ENCODE assay signal across 28 cellular contexts in the genomic region with DNA sequence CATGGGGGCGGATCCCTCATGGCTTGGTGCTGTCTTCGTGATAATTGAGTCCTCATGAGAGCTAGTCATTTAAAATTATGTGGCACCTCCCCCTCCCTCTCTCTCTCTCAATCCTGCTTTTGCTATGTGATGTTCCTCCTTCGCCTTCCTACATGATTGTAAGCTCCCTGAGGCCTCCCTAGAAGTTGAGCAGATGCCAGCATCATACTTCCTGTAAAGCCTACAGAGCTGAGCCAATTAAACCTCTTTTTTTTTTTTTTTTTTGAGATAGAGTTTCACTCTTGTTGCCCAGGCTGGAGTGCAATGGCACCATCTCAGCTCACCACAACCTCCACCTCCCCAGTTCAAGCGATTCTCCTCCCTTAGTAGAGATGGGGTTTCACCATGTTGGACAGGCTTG. TPM values are rescaled to one million over a fixed set of nuclear protein-coding genes. Genes with fewer than 3 reads are reported as not detected.
DNase-seq lines count a peak whose midpoint lies in the region; FAIRE-seq and TF ChIP-seq lines count a peak whose summit lies in the region.
"Had no signal": no experiment of that assay in that cellular context is flagged by ENCODE, and none has a peak within 500 bp of the region (broad histone marks: within the 10 kb centered on the region; RNA-seq: fewer than 3 reads in every experiment).

No MANE protein-coding gene starts in this region.

- H3K23ac ChIP-seq in H1 (ENCODE audit: insufficient read length), result no peak overlapping the region

- no peaks in the 10 kb centered on the region for H3K36me3 Mint-ChIP-seq in nephron (ENCODE audit: low read depth)
- H3K36me3 Mint-ChIP-seq: CD14-positive monocyte; CD4-positive, alpha-beta memory T cell had no signal

- TF ChIP-seq POLR2A in H1 (IDR thresholded peaks at IDR 0.05; ENCODE audit: control extremely low read depth in 1 of 2, low read depth in 2 of 2, low read length in 2 of 2), result no peak

- H4K20me1 ChIP-seq in H1 (replicated peaks in 1 of 2; ENCODE audit: control insufficient read depth in 1 of 2, insufficient read depth in 2 of 2, low read length in 2 of 2), result no peaks in the 10 kb centered on the region
- H4K20me1 ChIP-seq: BLaER1 had no signal

- no peak overlapping the region for H3K9ac ChIP-seq in H1 (replicated peaks in 1 of 4; ENCODE audit: extremely low read depth in 1 of 4, low read depth in 3 of 4, low read length in 3 of 4)
- H3K9ac ChIP-seq: BLaER1 had no signal

- H3K4me2 ChIP-seq in H1 (ENCODE audit: insufficient read depth in 1 of 2, low read depth in 2 of 2, low read length in 2 of 2), result no peak overlapping the region
- H3K4me2 ChIP-seq: BLaER1 had no signal

- peaks cover 4% of the 10 kb centered on the region for H3K27me3 Mint-ChIP-seq in nephron (ENCODE audit: low read depth)

- H3K27ac Mint-ChIP-seq in nephron, result peak overlapping the region; percentile 5 to 64 (median 16)
- H3K27ac Mint-ChIP-seq: CD14-positive monocyte; CD4-positive, alpha-beta memory T cell; CD4-positive, CD25-positive, alpha-beta regulatory T cell; CD8-positive, alpha-beta memory T cell had no signal

- 97% methylated on average over 4 of the region's 4 CpGs; no CpG with 5 or more reads in 1 of the 2 experiments for WGBS in H1 (ENCODE audit: extremely low coverage in 1 of 2, insufficient coverage in 1 of 2, insufficient read length in 1 of 2, insufficient replicate concordance in 2 of 2, low coverage in 1 of 2, low lambda C conversion rate in 2 of 2, missing lambda C conversion rate in 1 of 2), 2 experiments

- H4K5ac ChIP-seq in H1 (ENCODE audit: insufficient read length, low read depth, low read length), result no peak overlapping the region

- no peak overlapping the region for H3K4me3 ChIP-seq in H1 (ENCODE audit: extremely low read depth in 1 of 4, insufficient read depth in 2 of 4, low read depth in 3 of 4, low read length in 4 of 4)
- H3K4me3 ChIP-seq: BLaER1, GM12878 had no signal

- no peak overlapping the region for H2BK20ac ChIP-seq in H1 (ENCODE audit: low read length)

- H3K4ac ChIP-seq in H1 (replicated peaks; ENCODE audit: insufficient read length, low read depth, low read length), result no peak overlapping the region

- no peak overlapping the region for H2AFZ ChIP-seq in H1 (ENCODE audit: low read length)

- H3K4me1 ChIP-seq in H1 (replicated peaks in 1 of 4; ENCODE audit: control insufficient read depth in 3 of 4, insufficient read depth in 4 of 4, low read length in 3 of 4), result no peaks in the 10 kb centered on the region
- H3K4me1 ChIP-seq: BE2C, BLaER1 had no signal

- no peak for TF ChIP-seq CTCF in H1 (IDR thresholded peaks at IDR 0.05; ENCODE audit: control extremely low read depth in 1 of 3, insufficient read depth in 1 of 3, low read depth in 1 of 3, low read length in 3 of 3)
- TF ChIP-seq CTCF in nephron (IDR thresholded peaks at IDR 0.05; ENCODE audit: unreplicated experiment in 3 of 3), result no peak

- no peaks in the 10 kb centered on the region for H3K9me3 ChIP-seq in H1 (ENCODE audit: insufficient read depth in 2 of 2, low read depth in 1 of 2, low read length in 1 of 2)
- H3K9me3 ChIP-seq: BE2C had no signal

- no peak overlapping the region for H2BK12ac ChIP-seq in H1 (ENCODE audit: low read depth, low read length)

- H3K9me3 Mint-ChIP-seq in nephron, result peaks cover 9% of the 10 kb centered on the region

- H3K4me1 Mint-ChIP-seq in nephron, result peaks cover 7% of the 10 kb centered on the region
- H3K4me1 Mint-ChIP-seq: CD14-positive monocyte; CD4-positive, alpha-beta memory T cell; CD8-positive, alpha-beta memory T cell had no signal

- H3K56ac ChIP-seq in H1 (replicated peaks; ENCODE audit: insufficient read length, low read depth, low read length), result no peak overlapping the region

- FAIRE-seq in H1 (lab: Jason Lieb, UNC), result no peak
- FAIRE-seq: A204.1, GM12878, GM12892, GM18507 had no signal

- CTCF ChIA-PET in H1 (lab: Charles Lee; ENCODE audit: partially characterized antibody), result no interaction called here

- H3K79me1 ChIP-seq in H1 (ENCODE audit: low read depth, low read length), result no peaks in the 10 kb centered on the region

- POLR2A ChIA-PET in H1 (lab: Charles Lee; ENCODE audit: partially characterized antibody), result no interaction called here

- no peaks in the 10 kb centered on the region for H3K23me2 ChIP-seq in H1 (ENCODE audit: low read depth, low read length)

- H3K14ac ChIP-seq in H1 (ENCODE audit: insufficient read length), result no peak overlapping the region

- TF ChIP-seq RAD21 in Ishikawa (IDR thresholded peaks at IDR 0.05; ENCODE audit: low read depth) (no peak), H1 (IDR thresholded peaks at IDR 0.05 in 1 of 2, conservative IDR thresholded peaks at IDR 0.05 in 1 of 2; ENCODE audit: low read depth in 2 of 2, low read length in 2 of 2) (no peak)

- TF ChIP-seq EP300 in Ishikawa (IDR thresholded peaks at IDR 0.05; ENCODE audit: borderline replicate concordance), result no peak
- no peak for TF ChIP-seq EP300 in H1 (IDR thresholded peaks at IDR 0.05; ENCODE audit: borderline replicate concordance in 1 of 2, low read depth in 2 of 2, low read length in 2 of 2)

- no peak overlapping the region for H2BK120ac ChIP-seq in H1 (replicated peaks; ENCODE audit: low read depth, low read length)

- no peak overlapping the region for H3K18ac ChIP-seq in H1 (ENCODE audit: extremely low read depth, low read length)

- no peak overlapping the region for H4K91ac ChIP-seq in H1 (replicated peaks; ENCODE audit: insufficient read length, low read length)

- no peak overlapping the region for H2BK15ac ChIP-seq in H1 (ENCODE audit: low read length)

- H3K27me3 ChIP-seq in H1 (replicated peaks in 1 of 4; ENCODE audit: control insufficient read depth in 3 of 4, extremely low read depth in 1 of 4, insufficient read depth in 3 of 4, low read length in 3 of 4), result no peaks in the 10 kb centered on the region
- H3K27me3 ChIP-seq: BE2C, BLaER1 had no signal

- H3K79me2 ChIP-seq in H1 (ENCODE audit: control insufficient read depth in 1 of 2, insufficient read depth in 2 of 2, low read length in 2 of 2), result no peaks in the 10 kb centered on the region

- H4K8ac ChIP-seq in H1 (ENCODE audit: extremely low read depth, insufficient read depth, low read length), result no peak overlapping the region

- H2AK5ac ChIP-seq in H1 (ENCODE audit: low read depth, low read length), result no peak overlapping the region

- H3K4me3 Mint-ChIP-seq in nephron, result no peak overlapping the region
- H3K4me3 Mint-ChIP-seq: CD14-positive monocyte; CD4-positive, alpha-beta memory T cell; CD4-positive, CD25-positive, alpha-beta regulatory T cell; CD8-positive, alpha-beta memory T cell had no signal

- no peak overlapping the region for H2BK5ac ChIP-seq in H1 (ENCODE audit: low read depth, low read length)

- H3K27ac ChIP-seq in H1 (ENCODE audit: low read depth, low read length), result no peak overlapping the region
- H3K27ac ChIP-seq: BLaER1 had no signal

- DNase-seq in H1 (ENCODE audit: low read depth in 1 of 2, low spot score in 2 of 2) (no peak), NCI-H1930 (lab: John Stamatoyannopoulos, UW) (no peak), kidney tubule cell (ENCODE audit: low spot score) (no peak)
- DNase-seq in activated CD4-positive, alpha-beta T cell treated with anti-CD3 and anti-CD28 coated beads, Interleukin-2, amount 50 U/mL, for 4 hours, result no peak
- DNase-seq: 8988T; ACHN; BE2C; C1 segment of cervical spinal cord; CD4-positive, alpha-beta memory T cell; CD4-positive, CD25-positive, alpha-beta regulatory T cell; CD8-positive, alpha-beta memory T cell; COR-L47; DMS 273 treated with DMSO at 0.1 percent for 48 hours; DMS153; DMS53; DMS79; DND-41; EL; GDM1 had no signal

- no peaks in the 10 kb centered on the region for H3K36me3 ChIP-seq in H1 (ENCODE audit: control insufficient read depth in 2 of 4, insufficient read depth in 4 of 4, low read length in 3 of 4)
- H3K36me3 ChIP-seq: BE2C, BLaER1 had no signal

TF ChIP-seq in Ishikawa, 13 proteins besides CTCF, POLR2A, EP300 and RAD21 (continues in another document):
- TF ChIP-seq, protein P1, sequence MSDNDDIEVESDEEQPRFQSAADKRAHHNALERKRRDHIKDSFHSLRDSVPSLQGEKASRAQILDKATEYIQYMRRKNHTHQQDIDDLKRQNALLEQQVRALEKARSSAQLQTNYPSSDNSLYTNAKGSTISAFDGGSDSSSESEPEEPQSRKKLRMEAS (IDR thresholded peaks at IDR 0.05), result no peak
- TF ChIP-seq ZBTB7A (IDR thresholded peaks at IDR 0.05; ENCODE audit: low read depth), result no peak

TF ChIP-seq in H1, 55 proteins besides CTCF, POLR2A, EP300 and RAD21 (continues in another document):
- TF ChIP-seq RBBP5 (IDR thresholded peaks at IDR 0.05; ENCODE audit: borderline replicate concordance, low read depth, low read length), result no peak
- TF ChIP-seq, protein P2, sequence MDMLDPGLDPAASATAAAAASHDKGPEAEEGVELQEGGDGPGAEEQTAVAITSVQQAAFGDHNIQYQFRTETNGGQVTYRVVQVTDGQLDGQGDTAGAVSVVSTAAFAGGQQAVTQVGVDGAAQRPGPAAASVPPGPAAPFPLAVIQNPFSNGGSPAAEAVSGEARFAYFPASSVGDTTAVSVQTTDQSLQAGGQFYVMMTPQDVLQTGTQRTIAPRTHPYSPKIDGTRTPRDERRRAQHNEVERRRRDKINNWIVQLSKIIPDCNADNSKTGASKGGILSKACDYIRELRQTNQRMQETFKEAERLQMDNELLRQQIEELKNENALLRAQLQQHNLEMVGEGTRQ (IDR thresholded peaks at IDR 0.05; ENCODE audit: low read length), result 0 out of 2 replicates have a peak, but pooled peaks have one; percentile 44
- TF ChIP-seq SUZ12 (IDR thresholded peaks at IDR 0.05; ENCODE audit: low read length), result no peak
- no peak for TF ChIP-seq EZH2 (IDR thresholded peaks at IDR 0.05; ENCODE audit: low read depth, low read length, severe bottlenecking)

RNA-seq across cellular contexts. Expression of gene MTCH2, which starts 9.7 kb away (rescaled TPM):
- 157 and 167 TPM in 2 replicates for total RNA-seq in H1 (2021; fragmentation: NEBNext Ultra II Directional; extraction: Animal tissue kit (Norgen Biotek cat#: 25700))
- 126 and 171 TPM in 2 replicates for polyA plus RNA-seq in H1 (2011; rRNA removed)
- 112 TPM for polyA plus RNA-seq in H1 (2011; cell fraction: cytosol; rRNA removed)
- polyA plus RNA-seq in H1 (2011; cell fraction: nucleus; rRNA removed), result 71.0 TPM
- 190 to 241 TPM (median 217 TPM) in 4 replicates for polyA plus RNA-seq in H1 (2012, experiment 1 of 2)
- 72.1 TPM for polyA plus RNA-seq in H1 (2012, experiment 2 of 2)
- polyA plus RNA-seq in H1 (2013, experiment 1 of 2), result 135 TPM
- 152 TPM for polyA plus RNA-seq in H1 (2013, experiment 2 of 2)
- 96.0 and 138 TPM in 2 replicates for polyA minus RNA-seq in H1 (2011; rRNA and poly(A)+ RNA removed)
- polyA minus RNA-seq in H1 (2011; cell fraction: cytosol; rRNA and poly(A)+ RNA removed), result 69.1 TPM
- 53.0 TPM for polyA minus RNA-seq in H1 (2011; cell fraction: nucleus; rRNA and poly(A)+ RNA removed)

RNA-seq across cellular contexts. Expression of gene C1QTNF4, which starts 57.9 kb away (rescaled TPM):
- 3.5 and 6.0 TPM in 2 replicates for total RNA-seq in H1 (2021; fragmentation: NEBNext Ultra II Directional; extraction: Animal tissue kit (Norgen Biotek cat#: 25700))
- 3.9 and 4.8 TPM in 2 replicates for polyA plus RNA-seq in H1 (2011; rRNA removed)
- 2.5 TPM for polyA plus RNA-seq in H1 (2011; cell fraction: cytosol; rRNA removed)
- 2.9 TPM for polyA plus RNA-seq in H1 (2011; cell fraction: nucleus; rRNA removed)
- 0.97 to 8.1 TPM (median 4.4 TPM) in 4 replicates for polyA plus RNA-seq in H1 (2012, experiment 1 of 2)
- polyA plus RNA-seq in H1 (2012, experiment 2 of 2), result 1.3 TPM
- polyA plus RNA-seq in H1 (2013, experiment 1 of 2), result 5.7 TPM
- 5.0 TPM for polyA plus RNA-seq in H1 (2013, experiment 2 of 2)
- 0.10 and 0.13 TPM in 2 replicates for polyA minus RNA-seq in H1 (2011; rRNA and poly(A)+ RNA removed)
- 2.0 TPM for polyA minus RNA-seq in H1 (2011; cell fraction: cytosol; rRNA and poly(A)+ RNA removed)
- 2.2 TPM for polyA minus RNA-seq in H1 (2011; cell fraction: nucleus; rRNA and poly(A)+ RNA removed)
- total RNA-seq: Daoy had no signal
- polyA plus RNA-seq: CD14-positive monocyte; CD4-positive, alpha-beta memory T cell; CD8-positive, alpha-beta memory T cell; GM12878 had no signal
